ENCODE assay signal across 8 cellular contexts in the genomic region with DNA sequence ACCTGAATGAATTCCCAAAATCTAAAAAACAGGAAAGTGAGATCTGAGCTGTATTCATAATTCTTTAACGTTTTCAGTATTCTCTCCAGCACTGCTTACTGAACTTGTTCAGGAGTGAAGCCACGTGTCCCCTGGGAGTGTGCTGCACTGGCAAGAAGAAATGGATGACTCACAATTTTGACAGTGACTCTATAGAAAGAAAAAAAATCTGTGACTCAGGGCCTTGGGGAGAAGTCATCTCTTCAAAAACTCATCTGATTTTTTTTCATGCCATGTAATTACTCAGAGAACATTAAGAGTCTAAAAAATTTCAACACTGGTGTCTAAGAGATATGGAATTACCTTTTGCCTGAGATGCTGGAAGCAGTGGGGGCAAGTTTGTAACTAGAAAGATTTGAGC. TPM values are rescaled to one million over a fixed set of nuclear protein-coding genes. Genes with fewer than 3 reads are reported as not detected.
A peak's percentile ranks its signal among the peaks of the same experiment; 100 is the strongest.
DNase-seq lines count a peak whose midpoint lies in the region; ATAC-seq, FAIRE-seq and TF ChIP-seq lines count a peak whose summit lies in the region.

No MANE protein-coding gene starts in this region.

- FAIRE-seq in HepG2 (lab: Jason Lieb, UNC) (no peak), urothelium cell line (lab: Jason Lieb, UNC) (peak; percentile 37)

- H3K79me2 ChIP-seq in HepG2 (ENCODE audit: insufficient read depth, low read length): no peaks in the 10 kb centered on the region

- H3K9ac ChIP-seq in HepG2 (ENCODE audit: insufficient read depth, low read depth, low read length): no peak overlapping the region

- H3K9me3 Mint-ChIP-seq in Caco-2 (ENCODE audit: unreplicated experiment): no peaks in the 10 kb centered on the region

- H3K4me3 ChIP-seq in HepG2 (replicated peaks in 1 of 3; ENCODE audit: insufficient read depth in 1 of 3, low read depth in 2 of 3, low read length in 3 of 3) (no peak overlapping the region), right lobe of liver (no peak overlapping the region), fibroblast of the aortic adventitia (ENCODE audit: low read depth, low read length) (no peak overlapping the region), Caco-2 (ENCODE audit: low read depth, low read length) (no peak overlapping the region)

- 0% methylated on average over 2 of the region's 2 CpGs for WGBS in HepG2 (ENCODE audit: low lambda C conversion rate)
- WGBS in right lobe of liver (ENCODE audit: insufficient coverage, low coverage, low lambda C conversion rate, missing lambda C conversion rate): 61% methylated on average over 2 of the region's 2 CpGs

- H3K27me3 ChIP-seq in HepG2 (ENCODE audit: control insufficient read depth in 1 of 2, insufficient read depth in 2 of 2, low read length in 2 of 2) (no peaks in the 10 kb centered on the region), right lobe of liver (no peaks in the 10 kb centered on the region), Caco-2 (replicated peaks; ENCODE audit: control insufficient read depth, insufficient read depth, low read length) (no peaks in the 10 kb centered on the region)

- TF ChIP-seq RAD21 in HepG2 (CRISPR knock-in tag; IDR thresholded peaks at IDR 0.05): no peak

- H4K20me1 ChIP-seq in HepG2 (ENCODE audit: insufficient read depth, low read length): no peaks in the 10 kb centered on the region

- no peak overlapping the region for H3K27ac Mint-ChIP-seq in Caco-2 (ENCODE audit: unreplicated experiment)

- H2AFZ ChIP-seq in HepG2 (ENCODE audit: low read length): no peak overlapping the region

- H3K27ac ChIP-seq in HepG2 (ENCODE audit: extremely low read length, insufficient read depth, low read length) (no peak overlapping the region), right lobe of liver (no peak overlapping the region)

- no peak overlapping the region for H3K4me3 Mint-ChIP-seq in Caco-2 (ENCODE audit: unreplicated experiment)

- TF ChIP-seq POLR2A in HepG2 (IDR thresholded peaks at IDR 0.05; ENCODE audit: insufficient read depth in 1 of 2, low read depth in 2 of 2, low read length in 2 of 2) (no peak), right lobe of liver (IDR thresholded peaks at IDR 0.05) (no peak)

- intact Hi-C loops in HepG2 (cut with micrococcal nuclease; ENCODE audit: unreplicated experiment): no loop called here
- intact Hi-C loops in right lobe of liver (cut with DNase I): no loop called here
- intact Hi-C loops in Caco-2 (cut with micrococcal nuclease; ENCODE audit: unreplicated experiment): no loop called here

- H3K36me3 Mint-ChIP-seq in Caco-2 (ENCODE audit: insufficient read depth, unreplicated experiment): no peaks in the 10 kb centered on the region

- BruUV-seq in HepG2 (replicated peaks; lab: Mats Ljungman, UMichigan): no TSS peak
- no TSS peak for BruUV-seq in Caco-2 (replicated peaks; lab: Mats Ljungman, UMichigan)

- peaks cover 14% of the 10 kb centered on the region for H3K4me1 ChIP-seq in HepG2 (ENCODE audit: insufficient read depth, low read length)
- no peaks in the 10 kb centered on the region for H3K4me1 ChIP-seq in right lobe of liver
- no peaks in the 10 kb centered on the region for H3K4me1 ChIP-seq in Caco-2

- H3K4me1 Mint-ChIP-seq in Caco-2 (ENCODE audit: low read depth, unreplicated experiment): no peaks in the 10 kb centered on the region

- ATAC-seq in HepG2 (peak; percentile 40; the same call in 1 of the 3 replicates), right lobe of liver (no peak)

- in situ Hi-C loops in HepG2 (cut with HindIII; ENCODE audit: extremely low pct_ligation_motif_present, low pct_unique_long_range_greater_than_20kb): no loop called here

- H3K4me2 ChIP-seq in HepG2 (ENCODE audit: low read depth, low read length): no peak overlapping the region

- TF ChIP-seq CTCF in HepG2 (CRISPR knock-in tag; IDR thresholded peaks at IDR 0.05) (no peak), right lobe of liver (IDR thresholded peaks at IDR 0.05) (no peak), fibroblast of the aortic adventitia (IDR thresholded peaks at IDR 0.05; ENCODE audit: insufficient read depth, low read length) (no peak), Caco-2 (IDR thresholded peaks at IDR 0.05; ENCODE audit: insufficient read depth in 1 of 2, low read depth in 1 of 2, low read length in 1 of 2, severe bottlenecking in 1 of 2, unreplicated experiment in 1 of 2) (no peak), GM20000 (IDR thresholded peaks at IDR 0.05; ENCODE audit: extremely low read depth, missing control alignments) (no peak)

- TF ChIP-seq EP300 in HepG2 (IDR thresholded peaks at IDR 0.05; ENCODE audit: low read depth in 2 of 2, low read length in 2 of 2) (no peak), HepG2 (CRISPR knock-in tag; IDR thresholded peaks at IDR 0.05; ENCODE audit: borderline replicate concordance) (no peak)

- CTCF ChIA-PET in HepG2 (lab: Yijun Ruan, JAX; ENCODE audit: low intra/inter-chr PET ratio, low total read pairs) (no interaction called here), Caco-2 (lab: Charles Lee) (no interaction called here)

- H3K9me3 ChIP-seq in HepG2 (ENCODE audit: low read length) (no peaks in the 10 kb centered on the region), right lobe of liver (no peaks in the 10 kb centered on the region), Caco-2 (no peaks in the 10 kb centered on the region)

- peaks cover 7% of the 10 kb centered on the region for H3K27me3 Mint-ChIP-seq in Caco-2 (ENCODE audit: insufficient read depth, unreplicated experiment)

- H3K36me3 ChIP-seq in HepG2 (replicated peaks in 1 of 2; ENCODE audit: control insufficient read depth in 1 of 2, insufficient read depth in 2 of 2, low read length in 2 of 2): no peaks in the 10 kb centered on the region
- no peaks in the 10 kb centered on the region for H3K36me3 ChIP-seq in right lobe of liver
- H3K36me3 ChIP-seq in Caco-2 (ENCODE audit: control insufficient read depth, insufficient read depth, low read length): no peaks in the 10 kb centered on the region

- DNase-seq in HepG2 (ENCODE audit: low spot score) (peak; percentile 38), right lobe of liver (no peak), NOMO-1 (lab: John Stamatoyannopoulos, UW; ENCODE audit: unreplicated experiment in 2 of 2) (peak; percentile 8 to 28), fibroblast of the aortic adventitia (ENCODE audit: low read depth) (peak; percentile 87), urothelium cell line (ENCODE audit: low spot score) (peak; percentile 87), Caco-2 (no peak), GM20000 (ENCODE audit: low spot score) (no peak), NCI-H1048 (lab: John Stamatoyannopoulos, UW) (no peak)

- POLR2A ChIA-PET in HepG2 (lab: Yijun Ruan, JAX) (no interaction called here), Caco-2 (lab: Charles Lee) (no interaction called here)

TF ChIP-seq in HepG2, 621 proteins besides CTCF, POLR2A, EP300 and RAD21:
- TF ChIP-seq FOSL2 (CRISPR knock-in tag; IDR thresholded peaks at IDR 0.05): peak; percentile 50; the same call in 1 of the 2 replicates
- 0 out of 2 replicates have a peak, but pooled peaks have one; percentile 17 for TF ChIP-seq SAP130 (CRISPR knock-in tag; IDR thresholded peaks at IDR 0.05; ENCODE audit: low read depth)
- 0 out of 2 replicates have a peak, but pooled peaks have one; percentile 3 for TF ChIP-seq FOSL1 (CRISPR knock-in tag; IDR thresholded peaks at IDR 0.05; ENCODE audit: borderline replicate concordance)
- no peak for TF ChIP-seq RARA (CRISPR knock-in tag; IDR thresholded peaks at IDR 0.05)
- peak; percentile 26; the same call in 1 of the 2 replicates for TF ChIP-seq CREB1 (IDR thresholded peaks at IDR 0.05)
- TF ChIP-seq CREB1 (CRISPR knock-in tag; IDR thresholded peaks at IDR 0.05): no peak

RNA-seq across cellular contexts. Expression of gene ANKEF1, which starts 39.7 kb away (rescaled TPM):
- total RNA-seq in HepG2 (2016; rRNA removed; fragmentation: Illumina TruSeq; extraction: Trizol): 8.6 and 11.8 TPM in 2 replicates
- total RNA-seq in HepG2 (2016; cell fraction: cytosol; rRNA removed; fragmentation: Illumina TruSeq; extraction: Trizol; ENCODE audit: low read depth): 2.0 and 2.4 TPM in 2 replicates
- 9.2 and 10.5 TPM in 2 replicates for total RNA-seq in HepG2 (2016; cell fraction: insoluble cytoplasmic fraction; rRNA removed; fragmentation: Illumina TruSeq; extraction: Trizol)
- 5.8 and 6.0 TPM in 2 replicates for total RNA-seq in HepG2 (2016; cell fraction: membrane; rRNA removed; fragmentation: Illumina TruSeq; extraction: Trizol)
- total RNA-seq in HepG2 (2016; cell fraction: nucleus; rRNA removed; fragmentation: Illumina TruSeq; extraction: Trizol): 6.2 and 6.9 TPM in 2 replicates
- 3.0 and 3.1 TPM in 2 replicates for polyA plus RNA-seq in HepG2 (2011; rRNA removed)
- polyA plus RNA-seq in HepG2 (2011; cell fraction: cytosol; rRNA removed): 1.6 and 2.6 TPM in 2 replicates
- 1.8 and 2.0 TPM in 2 replicates for polyA plus RNA-seq in HepG2 (2011; cell fraction: nucleus; rRNA removed)
- 4.1 and 4.7 TPM in 2 replicates for polyA plus RNA-seq in HepG2 (2012)
- polyA plus RNA-seq in HepG2 (2016; cell fraction: cytosol; fragmentation: Illumina TruSeq; extraction: Trizol; ENCODE audit: low read depth): 1.0 and 1.3 TPM in 2 replicates
- polyA plus RNA-seq in HepG2 (2016; cell fraction: insoluble cytoplasmic fraction; fragmentation: Illumina TruSeq; extraction: Trizol; ENCODE audit: low read depth): 8.5 and 8.6 TPM in 2 replicates
- polyA plus RNA-seq in HepG2 (2016; cell fraction: membrane; fragmentation: Illumina TruSeq; extraction: Trizol; ENCODE audit: low read depth): 2.5 and 2.8 TPM in 2 replicates
- polyA plus RNA-seq in HepG2 (2016; cell fraction: nucleus; fragmentation: Illumina TruSeq; extraction: Trizol; ENCODE audit: insufficient read depth, low read depth): 5.3 and 5.7 TPM in 2 replicates
- 4.2 and 5.4 TPM in 2 replicates for polyA minus RNA-seq in HepG2 (2011; rRNA and poly(A)+ RNA removed; ENCODE audit: low replicate concordance)
- 4.5 and 5.0 TPM in 2 replicates for polyA minus RNA-seq in HepG2 (2011; cell fraction: cytosol; rRNA and poly(A)+ RNA removed)
- 9.0 and 10.7 TPM in 2 replicates for polyA minus RNA-seq in HepG2 (2011; cell fraction: nucleus; rRNA and poly(A)+ RNA removed)
- 1 to 10 TPM; 3.9 to 9.2 (median 5.1) TPM for total RNA-seq in right lobe of liver
- 0.65 and 1.8 TPM in 2 replicates for total RNA-seq in fibroblast of the aortic adventitia (ENCODE audit: low replicate concordance)
- 3.7 and 3.9 TPM in 2 replicates for total RNA-seq in Caco-2 (2022)

Comparison
In these comparisons a context has a peak if more than half of its experiments do, and no peak if none do; other contexts are left out.
1. DNase-seq: peak in HepG2 (single experiment), NOMO-1 (2 of 2), fibroblast of the aortic adventitia (single experiment) and urothelium cell line (single experiment); none in right lobe of liver (0 of 3), Caco-2 (0 of 2), GM20000 (single experiment) and NCI-H1048 (single experiment).